In genomic region chr12:100268835-100269564, GRCh38 we compare ENCODE assay signal across 1 cellular context.
TF ChIP-seq lines count a peak whose summit lies in the region.

No MANE protein-coding gene starts in this region.

TF ChIP-seq in SK-N-SH treated with all-trans-retinoic acid at 6 μM for 48 hours, 23 proteins besides CTCF, POLR2A, EP300 and RAD21 (continued from another document):
- no peak for TF ChIP-seq TSHZ2 (CRISPR knock-in tag; IDR thresholded peaks at IDR 0.05)
- no peak for TF ChIP-seq ZNF565 (CRISPR knock-in tag; conservative IDR thresholded peaks at IDR 0.05; ENCODE audit: low read depth)
- no peak for TF ChIP-seq CSDC2 (CRISPR knock-in tag; IDR thresholded peaks at IDR 0.05)
- TF ChIP-seq SNAI2 (CRISPR knock-in tag; IDR thresholded peaks at IDR 0.05), result no peak
- TF ChIP-seq PPARA (CRISPR knock-in tag; IDR thresholded peaks at IDR 0.05; ENCODE audit: borderline replicate concordance), result no peak
- no peak for TF ChIP-seq GLIS3 (CRISPR knock-in tag; IDR thresholded peaks at IDR 0.05)
- no peak for TF ChIP-seq ZC3H10 (CRISPR knock-in tag; IDR thresholded peaks at IDR 0.05)
- no peak for TF ChIP-seq TCF4 (CRISPR knock-in tag; IDR thresholded peaks at IDR 0.05; ENCODE audit: borderline replicate concordance)
- TF ChIP-seq TOX (CRISPR knock-in tag; IDR thresholded peaks at IDR 0.05; ENCODE audit: borderline replicate concordance), result no peak
- TF ChIP-seq, protein P1, sequence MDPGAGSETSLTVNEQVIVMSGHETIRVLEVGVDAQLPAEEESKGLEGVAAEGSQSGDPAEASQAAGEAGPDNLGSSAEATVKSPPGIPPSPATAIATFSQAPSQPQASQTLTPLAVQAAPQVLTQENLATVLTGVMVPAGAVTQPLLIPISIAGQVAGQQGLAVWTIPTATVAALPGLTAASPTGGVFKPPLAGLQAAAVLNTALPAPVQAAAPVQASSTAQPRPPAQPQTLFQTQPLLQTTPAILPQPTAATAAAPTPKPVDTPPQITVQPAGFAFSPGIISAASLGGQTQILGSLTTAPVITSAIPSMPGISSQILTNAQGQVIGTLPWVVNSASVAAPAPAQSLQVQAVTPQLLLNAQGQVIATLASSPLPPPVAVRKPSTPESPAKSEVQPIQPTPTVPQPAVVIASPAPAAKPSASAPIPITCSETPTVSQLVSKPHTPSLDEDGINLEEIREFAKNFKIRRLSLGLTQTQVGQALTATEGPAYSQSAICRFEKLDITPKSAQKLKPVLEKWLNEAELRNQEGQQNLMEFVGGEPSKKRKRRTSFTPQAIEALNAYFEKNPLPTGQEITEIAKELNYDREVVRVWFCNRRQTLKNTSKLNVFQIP (CRISPR knock-in tag; IDR thresholded peaks at IDR 0.05; ENCODE audit: borderline replicate concordance, low read depth), result no peak
- TF ChIP-seq ARNTL (CRISPR knock-in tag; IDR thresholded peaks at IDR 0.05; ENCODE audit: borderline replicate concordance, low read depth), result no peak
- TF ChIP-seq RARB (CRISPR knock-in tag; IDR thresholded peaks at IDR 0.05), result no peak
- no peak for TF ChIP-seq ZFP3 (CRISPR knock-in tag; IDR thresholded peaks at IDR 0.05)
TF ChIP-seq in SK-N-SH treated with all-trans-retinoic acid at 6 μM for 48 hours: peak in this region for 0.
